10 cellular contexts compared by ENCODE assay signal in the genomic region with DNA sequence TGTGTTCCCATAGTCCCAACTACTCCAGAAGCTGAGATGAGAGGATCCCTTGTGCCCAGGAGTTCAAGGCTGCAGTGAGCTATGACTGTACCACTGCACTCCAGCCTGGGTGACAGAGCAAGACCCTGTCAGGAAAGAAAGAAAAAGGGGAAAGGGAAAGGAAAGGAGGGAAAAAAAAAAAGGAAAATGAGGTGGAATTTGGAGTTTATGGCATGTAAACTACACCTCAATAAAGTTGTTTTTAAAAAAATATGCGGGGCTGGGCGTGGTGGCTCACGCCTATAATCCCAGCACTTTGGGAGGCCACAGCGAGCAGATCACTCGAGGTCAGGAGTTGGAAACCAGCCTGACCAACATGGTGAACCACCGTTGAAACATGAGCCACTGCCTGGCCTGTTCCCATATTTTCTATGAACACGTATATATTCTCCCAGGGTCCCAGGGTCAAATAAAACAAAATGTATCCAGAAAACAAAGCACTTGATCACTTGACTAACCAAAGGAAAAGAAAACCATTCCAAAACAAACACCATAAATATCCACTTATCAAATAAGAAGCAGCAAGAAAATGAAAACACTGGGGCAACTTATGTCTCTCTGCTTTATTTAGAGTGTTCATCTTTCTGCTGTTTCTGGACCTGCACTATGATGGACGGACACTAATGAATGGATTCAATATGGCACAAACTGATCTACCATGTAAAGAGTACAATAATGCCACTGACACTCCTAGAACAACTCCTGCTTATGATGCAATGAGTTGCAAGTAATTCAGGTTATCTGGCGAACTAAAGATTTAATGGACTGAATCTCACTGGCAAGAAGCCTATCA. TPM values are rescaled to one million over a fixed set of nuclear protein-coding genes. Genes with fewer than 3 reads are reported as not detected.
DNase-seq lines count a peak whose midpoint lies in the region; ATAC-seq and TF ChIP-seq lines count a peak whose summit lies in the region.
"Had no signal": no experiment of that assay in that cellular context is flagged by ENCODE, and none has a peak within 500 bp of the region (broad histone marks: within the 10 kb centered on the region; RNA-seq: fewer than 3 reads in every experiment).

No MANE protein-coding gene starts in this region.

- CTCF ChIA-PET in Panc1 (lab: Charles Lee): no interaction called here

- H3K4me1 Mint-ChIP-seq in T-helper 1 cell treated with Interleukin-12 subunit alpha and Interleukin-12 subunit beta and Interleukin-4 antibody, amounts not matched to agents 30 μg/mL and 1 μg/mL, for 36 hours (ENCODE audit: low read depth): peaks cover 46% of the 10 kb centered on the region

- no peaks in the 10 kb centered on the region for H3K27me3 Mint-ChIP-seq in T-helper 1 cell treated with Interleukin-12 subunit alpha and Interleukin-12 subunit beta and Interleukin-4 antibody, amounts not matched to agents 30 μg/mL and 1 μg/mL, for 36 hours (ENCODE audit: low read depth)

- no peak for DNase-seq in T-helper 1 cell
- no peak for DNase-seq in Panc1 (ENCODE audit: low read depth, low spot score)
- DNase-seq in smooth muscle cell of the brain vasculature (ENCODE audit: low read depth, low spot score): peak; percentile 52
- DNase-seq in T-helper 9 cell: no peak

- POLR2A ChIA-PET in Panc1 (lab: Charles Lee): no interaction called here

- peaks cover 14% of the 10 kb centered on the region for H3K36me3 Mint-ChIP-seq in T-helper 1 cell treated with Interleukin-12 subunit alpha and Interleukin-12 subunit beta and Interleukin-4 antibody, amounts not matched to agents 30 μg/mL and 1 μg/mL, for 36 hours (ENCODE audit: low read depth)

- no peaks in the 10 kb centered on the region for H3K9me3 ChIP-seq in Panc1 (ENCODE audit: control insufficient read depth, insufficient read depth, low read depth, low read length)
- no peaks in the 10 kb centered on the region for H3K9me3 ChIP-seq in endocrine pancreas (ENCODE audit: control insufficient read depth, low read length)
- H3K9me3 ChIP-seq: Peyer's patch had no signal

- no TSS peak for BruUV-seq in Panc1 (replicated peaks; lab: Mats Ljungman, UMichigan)

- peak overlapping the region; percentile 40; the same call in 1 of the 2 replicates for H3K27ac ChIP-seq in Panc1 (ENCODE audit: low read length)
- H3K27ac ChIP-seq: KMS-11 had no signal

- TF ChIP-seq CTCF in Panc1 (IDR thresholded peaks at IDR 0.05): no peak

- H3K4me1 ChIP-seq in Panc1 (ENCODE audit: control insufficient read depth, insufficient read depth, low read length) (peaks cover 4% of the 10 kb centered on the region; the same call in 1 of the 2 replicates), endocrine pancreas (ENCODE audit: control insufficient read depth, insufficient read depth, low read length) (peaks cover 4% of the 10 kb centered on the region)

- H3K36me3 ChIP-seq in Panc1 (ENCODE audit: control insufficient read depth, insufficient read depth, low read length) (no peaks in the 10 kb centered on the region), endocrine pancreas (ENCODE audit: control insufficient read depth, insufficient read depth, low read length) (no peaks in the 10 kb centered on the region)
- H3K36me3 ChIP-seq: Peyer's patch had no signal

- peak overlapping the region; percentile 75 for H3K4me3 Mint-ChIP-seq in T-helper 1 cell treated with Interleukin-12 subunit alpha and Interleukin-12 subunit beta and Interleukin-4 antibody, amounts not matched to agents 30 μg/mL and 1 μg/mL, for 36 hours

- no peak overlapping the region for H3K9ac ChIP-seq in endocrine pancreas (ENCODE audit: control insufficient read depth, insufficient read depth, low read length)
- H3K9ac ChIP-seq: KMS-11 had no signal

- intact Hi-C loops in Panc1 (cut with micrococcal nuclease; ENCODE audit: unreplicated experiment): no loop called here

- ATAC-seq in Panc1 (no peak), HG03025 (IDR thresholded peaks at IDR 0.05; ENCODE audit: low FRiP score, unreplicated experiment) (no peak), HG02840 (IDR thresholded peaks at IDR 0.05; ENCODE audit: low FRiP score, unreplicated experiment) (no peak)

- peak overlapping the region; percentile 72 for H3K27ac Mint-ChIP-seq in T-helper 1 cell treated with Interleukin-12 subunit alpha and Interleukin-12 subunit beta and Interleukin-4 antibody, amounts not matched to agents 30 μg/mL and 1 μg/mL, for 36 hours

- no peaks in the 10 kb centered on the region for H3K9me3 Mint-ChIP-seq in T-helper 1 cell treated with Interleukin-12 subunit alpha and Interleukin-12 subunit beta and Interleukin-4 antibody, amounts not matched to agents 30 μg/mL and 1 μg/mL, for 36 hours

- in situ Hi-C loops in Panc1 (cut with HindIII; ENCODE audit: low pct_unique_long_range_greater_than_20kb, low sequenced_read_pairs): no loop called here

- H3K27me3 ChIP-seq in Panc1 (ENCODE audit: control insufficient read depth, insufficient read depth, low read length): no peaks in the 10 kb centered on the region
- H3K27me3 ChIP-seq in endocrine pancreas (ENCODE audit: control insufficient read depth, insufficient read depth, low read length): no peaks in the 10 kb centered on the region
- H3K27me3 ChIP-seq: Peyer's patch had no signal

- H3K4me3 ChIP-seq in Panc1 (ENCODE audit: low read depth in 2 of 2, low read length in 2 of 2): no peak overlapping the region
- peak overlapping the region; percentile 82 for H3K4me3 ChIP-seq in endocrine pancreas (ENCODE audit: control insufficient read depth, insufficient read depth, low read length)

RNA-seq across cellular contexts. Expression of a gene that starts 56.8 kb away (rescaled TPM):
- 43.4 TPM for total RNA-seq in Panc1 (2021; ENCODE audit: unreplicated experiment)
- 20.2 TPM for polyA plus RNA-seq in Panc1 (2012; ENCODE audit: insufficient read length)
